26 cellular contexts compared by ENCODE assay signal in genomic region chr14:73166399-73166798, GRCh38.
"Had no signal": no experiment of that assay in that cellular context is flagged by ENCODE, and none has a peak within 500 bp of the region (broad histone marks: within the 10 kb centered on the region; RNA-seq: fewer than 3 reads in every experiment).

No MANE protein-coding gene starts in this region.

- ATAC-seq: heart left ventricle; left colon; left ventricle myocardium superior; sciatic nerve; stimulated activated memory B cell treated with anti-CD40 and anti-IgM and Interleukin-4, amounts not matched to agents 10 μg/mL and 1 μg/mL and 100 μg/mL, for 72 hours had no signal

- H3K9me3 ChIP-seq: colonic mucosa, heart left ventricle, spleen, thoracic aorta, transverse colon had no signal

- H3K4me3 Mint-ChIP-seq: endodermal cell; naive B cell; nephron; stimulated activated memory B cell treated with anti-CD40 and anti-IgM and Interleukin-4, amounts not matched to agents 10 μg/mL and 1 μg/mL and 100 μg/mL, for 72 hours; stimulated activated naive CD8-positive, alpha-beta T cell treated with anti-CD3 and anti-CD28 coated beads, Interleukin-15, Interleukin-2, amounts not matched to agents 100 ng/mL and 50 ng/mL, for 24 hours had no signal

- H3K27ac Mint-ChIP-seq: endodermal cell; nephron; stimulated activated memory B cell treated with anti-CD40 and anti-IgM and Interleukin-4, amounts not matched to agents 10 μg/mL and 1 μg/mL and 100 μg/mL, for 72 hours; stimulated activated naive CD8-positive, alpha-beta T cell treated with anti-CD3 and anti-CD28 coated beads, Interleukin-15, Interleukin-2, amounts not matched to agents 100 ng/mL and 50 ng/mL, for 24 hours had no signal

- H3K9me3 Mint-ChIP-seq: endodermal cell; nephron; stimulated activated memory B cell treated with anti-CD40 and anti-IgM and Interleukin-4, amounts not matched to agents 10 μg/mL and 1 μg/mL and 100 μg/mL, for 72 hours; stimulated activated naive CD8-positive, alpha-beta T cell treated with anti-CD3 and anti-CD28 coated beads, Interleukin-15, Interleukin-2, amounts not matched to agents 100 ng/mL and 50 ng/mL, for 24 hours had no signal

- H3K4me1 Mint-ChIP-seq: nephron; stimulated activated memory B cell treated with anti-CD40 and anti-IgM and Interleukin-4, amounts not matched to agents 10 μg/mL and 1 μg/mL and 100 μg/mL, for 72 hours had no signal

- FAIRE-seq: endothelial cell of umbilical vein, frontal cortex had no signal

- H3K4me3 ChIP-seq: colonic mucosa, heart left ventricle, lung, spleen, thoracic aorta, transverse colon had no signal

- H3K4me1 ChIP-seq: colonic mucosa, heart left ventricle, spleen had no signal

- DNase-seq: cerebellar nuclear complex; colonic mucosa; dermis blood vessel endothelial cell; effector CD4-positive, alpha-beta T cell; endodermal cell; heart left ventricle; hypothalamus; islet precursor cell; left colon; left ventricle myocardium superior; mesendoderm; naive B cell; posterior cingulate gyrus; spleen; stimulated activated CD4-positive, alpha-beta T cell treated with anti-CD3 and anti-CD28 coated beads, Interleukin-15, amount 100 ng/mL, for 24 hours; stimulated activated CD4-positive, alpha-beta T cell treated with anti-CD3 and anti-CD28 coated beads, Interleukin-1b, Interleukin-23, amount 100 ng/mL, for 48 hours; stimulated activated CD4-positive, alpha-beta T cell treated with anti-CD3 and anti-CD28 coated beads, Interleukin-4, amount 100 ng/mL, for 24 hours; transverse colon had no signal

- H3K27me3 Mint-ChIP-seq: naive B cell; stimulated activated memory B cell treated with anti-CD40 and anti-IgM and Interleukin-4, amounts not matched to agents 10 μg/mL and 1 μg/mL and 100 μg/mL, for 72 hours; stimulated activated naive CD8-positive, alpha-beta T cell treated with anti-CD3 and anti-CD28 coated beads, Interleukin-15, Interleukin-2, amounts not matched to agents 100 ng/mL and 50 ng/mL, for 24 hours had no signal

- H3K27me3 ChIP-seq: colonic mucosa, heart left ventricle, spleen, transverse colon had no signal

- H3K27ac ChIP-seq: colonic mucosa, heart left ventricle, spleen, thoracic aorta, transverse colon had no signal
